9 cellular contexts compared by ENCODE assay signal in genomic region chr14:60204104-60204842, GRCh38. TPM values are rescaled to one million over a fixed set of nuclear protein-coding genes. Genes with fewer than 3 reads are reported as not detected.
A peak's percentile ranks its signal among the peaks of the same experiment; 100 is the strongest.
DNase-seq lines count a peak whose midpoint lies in the region; ATAC-seq, FAIRE-seq and TF ChIP-seq lines count a peak whose summit lies in the region.
"Had no signal": no experiment of that assay in that cellular context is flagged by ENCODE, and none has a peak within 500 bp of the region (broad histone marks: within the 10 kb centered on the region; RNA-seq: fewer than 3 reads in every experiment).

No MANE protein-coding gene starts in this region.

- ATAC-seq in GM19467 (IDR thresholded peaks at IDR 0.05; ENCODE audit: unreplicated experiment), result peak; percentile 85
- ATAC-seq in HG03139 (IDR thresholded peaks at IDR 0.05; ENCODE audit: unreplicated experiment), result peak; percentile 80

- H3K4me2 ChIP-seq in OCI-LY3 (ENCODE audit: low read length), result peak overlapping the region; percentile 82

- DNase-seq in GM12892 (ENCODE audit: insufficient read length) (peak; percentile 12), NCI-H1436 treated with DMSO at 0.1 percent for 48 hours (lab: John Stamatoyannopoulos, UW) (no peak), Kasumi-1 (lab: John Stamatoyannopoulos, UW) (no peak)
- no peak for DNase-seq in central memory CD4-positive, alpha-beta T cell
- DNase-seq in activated T-cell treated with anti-CD3 and anti-CD28 coated beads, Interleukin-2, amount 50 U/mL, for 48 hours, result no peak
- DNase-seq: KBM-7 had no signal

- H2AFZ ChIP-seq in OCI-LY3 (ENCODE audit: low read depth, low read length), result peak overlapping the region; percentile 27; the same call in 1 of the 2 replicates

- no peak for TF ChIP-seq POLR2A in GM12892 (IDR thresholded peaks at IDR 0.05; ENCODE audit: low read depth, low read length)

- H3K9ac ChIP-seq in OCI-LY3 (ENCODE audit: low read length), result peak overlapping the region; percentile 70

- no peaks in the 10 kb centered on the region for H3K79me2 ChIP-seq in OCI-LY3 (ENCODE audit: low read length)

- H3K9me3 ChIP-seq in OCI-LY3 (ENCODE audit: insufficient read depth, low read length), result peaks cover 11% of the 10 kb centered on the region; the same call in 1 of the 2 replicates

- peaks cover 54% of the 10 kb centered on the region for H3K4me1 ChIP-seq in OCI-LY3 (ENCODE audit: low read length)

- peak; percentile 96 for FAIRE-seq in GM12892 (lab: Jason Lieb, UNC)

- H4K20me1 ChIP-seq in OCI-LY3 (ENCODE audit: insufficient read depth, low read length), result no peaks in the 10 kb centered on the region

- H3K27me3 ChIP-seq in OCI-LY3 (ENCODE audit: low read depth, low read length), result no peaks in the 10 kb centered on the region

- H3K4me3 ChIP-seq in OCI-LY3 (ENCODE audit: low read length), result peak overlapping the region; percentile 65

- peaks cover 3% of the 10 kb centered on the region for H3K36me3 ChIP-seq in OCI-LY3 (replicated peaks; ENCODE audit: low read depth, low read length)

- TF ChIP-seq CTCF in OCI-LY3 (IDR thresholded peaks at IDR 0.05; ENCODE audit: low read depth, low read length), result no peak

- H3K27ac ChIP-seq in OCI-LY3 (ENCODE audit: low read length), result peak overlapping the region; percentile 93

RNA-seq across cellular contexts. Expression of gene DHRS7, which starts 39.1 kb away (rescaled TPM):
- 61.5 TPM for polyA plus RNA-seq in GM12892 (2012; ENCODE audit: missing spikeins)

RNA-seq across cellular contexts. Expression of gene PPM1A, which starts 44.7 kb away (rescaled TPM):
- polyA plus RNA-seq in GM12892 (2012; ENCODE audit: missing spikeins), result 67.8 TPM
